Comparison of ENCODE assay signal across 29 cellular contexts in genomic region chr22:17948101-17948500, GRCh38.
"Had no signal": no experiment of that assay in that cellular context is flagged by ENCODE, and none has a peak within 500 bp of the region (broad histone marks: within the 10 kb centered on the region; RNA-seq: fewer than 3 reads in every experiment).

No MANE protein-coding gene starts in this region.

- DNase-seq: activated CD4-positive, alpha-beta T cell treated with anti-CD3 and anti-CD28 coated beads for 48 hours; activated CD4-positive, alpha-beta T cell treated with anti-CD3 and anti-CD28 coated beads, Interleukin-2, amount 50 U/mL, for 48 hours; activated CD8-positive, alpha-beta memory T cell treated with anti-CD3 and anti-CD28 coated beads, Interleukin-2, amount 50 U/mL, for 4 hours; activated effector memory CD4-positive, alpha-beta T cell treated with anti-CD3 and anti-CD28 coated beads, Interleukin-2, amount 50 U/mL, for 16 hours; activated naive CD4-positive, alpha-beta T cell treated with anti-CD3 and anti-CD28 coated beads for 36 hours; activated naive CD8-positive, alpha-beta T cell treated with anti-CD3 and anti-CD28 coated beads for 36 hours; activated T-cell treated with anti-CD3 and anti-CD28 coated beads, Interleukin-2, amount 50 U/mL, for 1 hour; adrenal gland; endodermal cell; foreskin fibroblast; heart left ventricle; hypothalamus; immature natural killer cell; kidney; left colon; natural killer cell; small intestine; stimulated activated CD4-positive, alpha-beta T cell treated with anti-CD3 and anti-CD28 coated beads, Interleukin-4, amount 100 ng/mL, for 4 hours; stimulated activated CD8-positive, alpha-beta memory T cell treated with anti-CD3 and anti-CD28 coated beads, Interleukin-4, amount 100 ng/mL, for 48 hours; stimulated activated naive CD4-positive, alpha-beta T cell; SW 1271; T1000; WERI-Rb-1 had no signal

- H3K27me3 ChIP-seq: adrenal gland, ascending aorta, cardiac muscle cell, heart left ventricle, sigmoid colon, tibial nerve had no signal

- H3K36me3 ChIP-seq: adrenal gland, ascending aorta, cardiac muscle cell, heart left ventricle, sigmoid colon, tibial nerve, WERI-Rb-1 had no signal

- H3K4me3 ChIP-seq: adrenal gland, ascending aorta, cardiac muscle cell, heart left ventricle, sigmoid colon, tibial nerve had no signal

- ATAC-seq: activated CD4-positive, CD25-positive, alpha-beta regulatory T cell treated with anti-CD3 and anti-CD28 coated beads, Interleukin-2, amount 50 U/mL, for 24 hours; esophagus mucosa; heart left ventricle; left colon; natural killer cell had no signal

- H3K27ac ChIP-seq: ascending aorta, cardiac muscle cell, sigmoid colon, WERI-Rb-1 had no signal

- H3K9me3 ChIP-seq: adrenal gland, ascending aorta, heart left ventricle, sigmoid colon, tibial nerve had no signal
